1 cellular context compared by ENCODE assay signal in the genomic region with DNA sequence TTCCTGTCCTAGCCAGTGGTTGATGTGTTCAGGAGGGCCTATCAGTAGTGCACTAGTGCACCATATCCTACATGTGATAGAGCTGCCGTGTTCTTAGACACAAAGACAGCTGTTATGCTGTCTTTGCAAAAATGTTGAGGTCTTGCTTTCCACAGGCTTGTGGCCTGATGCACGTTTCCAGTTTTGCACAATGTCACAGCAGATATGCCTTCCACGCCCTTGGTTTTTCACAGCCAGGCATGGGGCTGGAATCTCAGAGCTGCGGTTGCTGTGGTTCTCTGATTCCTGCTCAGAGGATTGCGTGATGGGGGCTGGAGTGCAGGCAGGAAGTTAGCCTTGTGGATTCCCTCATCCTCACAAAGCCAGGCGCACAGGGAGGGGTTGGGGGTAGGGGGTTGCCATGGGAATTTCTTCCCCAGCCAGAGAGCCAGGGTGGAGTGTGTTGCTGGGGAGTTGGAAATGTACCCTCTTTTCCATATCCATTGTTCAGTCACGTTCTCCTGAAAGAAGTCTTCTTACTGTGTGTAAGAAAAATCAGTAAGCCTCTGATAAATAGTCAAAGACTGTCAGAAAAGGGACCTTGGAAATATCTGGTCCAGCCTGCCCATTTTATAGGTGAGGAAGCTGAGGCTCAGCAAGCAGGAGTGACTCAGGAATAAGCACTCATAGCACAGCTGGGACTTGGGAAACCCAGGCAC.
TF ChIP-seq lines count a peak whose summit lies in the region.

No MANE protein-coding gene starts in this region.

TF ChIP-seq in HCT116, 20 proteins besides CTCF, POLR2A, EP300 and RAD21:
- TF ChIP-seq, protein P1, sequence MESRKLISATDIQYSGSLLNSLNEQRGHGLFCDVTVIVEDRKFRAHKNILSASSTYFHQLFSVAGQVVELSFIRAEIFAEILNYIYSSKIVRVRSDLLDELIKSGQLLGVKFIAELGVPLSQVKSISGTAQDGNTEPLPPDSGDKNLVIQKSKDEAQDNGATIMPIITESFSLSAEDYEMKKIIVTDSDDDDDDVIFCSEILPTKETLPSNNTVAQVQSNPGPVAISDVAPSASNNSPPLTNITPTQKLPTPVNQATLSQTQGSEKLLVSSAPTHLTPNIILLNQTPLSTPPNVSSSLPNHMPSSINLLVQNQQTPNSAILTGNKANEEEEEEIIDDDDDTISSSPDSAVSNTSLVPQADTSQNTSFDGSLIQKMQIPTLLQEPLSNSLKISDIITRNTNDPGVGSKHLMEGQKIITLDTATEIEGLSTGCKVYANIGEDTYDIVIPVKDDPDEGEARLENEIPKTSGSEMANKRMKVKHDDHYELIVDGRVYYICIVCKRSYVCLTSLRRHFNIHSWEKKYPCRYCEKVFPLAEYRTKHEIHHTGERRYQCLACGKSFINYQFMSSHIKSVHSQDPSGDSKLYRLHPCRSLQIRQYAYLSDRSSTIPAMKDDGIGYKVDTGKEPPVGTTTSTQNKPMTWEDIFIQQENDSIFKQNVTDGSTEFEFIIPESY (IDR thresholded peaks at IDR 0.05; ENCODE audit: extremely low read depth, insufficient replicate concordance, low read length): no peak
- TF ChIP-seq POLR2AphosphoS5 (IDR thresholded peaks at IDR 0.05; ENCODE audit: low read depth, low read length) (no peak), EZH2phosphoT487 (IDR thresholded peaks at IDR 0.05; ENCODE audit: borderline replicate concordance) (no peak), SP1 (IDR thresholded peaks at IDR 0.05; ENCODE audit: low read depth) (no peak), FOSL1 (IDR thresholded peaks at IDR 0.05; ENCODE audit: low read depth) (no peak), ZFX (IDR thresholded peaks at IDR 0.05) (no peak), ELF1 (IDR thresholded peaks at IDR 0.05; ENCODE audit: borderline replicate concordance, low read depth) (no peak), EGR1 (IDR thresholded peaks at IDR 0.05; ENCODE audit: low read depth) (no peak), CBX3 (IDR thresholded peaks at IDR 0.05; ENCODE audit: low read depth) (no peak), SRF (IDR thresholded peaks at IDR 0.05; ENCODE audit: low read depth) (no peak), TCF7L2 (IDR thresholded peaks at IDR 0.05; ENCODE audit: borderline replicate concordance, extremely low read depth, insufficient read depth, insufficient read length) (no peak), YY1 (IDR thresholded peaks at IDR 0.05; ENCODE audit: extremely low read depth, insufficient replicate concordance, low read depth, low read length) (no peak), CEBPB (IDR thresholded peaks at IDR 0.05; ENCODE audit: low read depth) (no peak), SIN3A (IDR thresholded peaks at IDR 0.05; ENCODE audit: low read depth) (no peak), EZH2 (IDR thresholded peaks at IDR 0.05) (no peak)
- TF ChIP-seq, protein P2, sequence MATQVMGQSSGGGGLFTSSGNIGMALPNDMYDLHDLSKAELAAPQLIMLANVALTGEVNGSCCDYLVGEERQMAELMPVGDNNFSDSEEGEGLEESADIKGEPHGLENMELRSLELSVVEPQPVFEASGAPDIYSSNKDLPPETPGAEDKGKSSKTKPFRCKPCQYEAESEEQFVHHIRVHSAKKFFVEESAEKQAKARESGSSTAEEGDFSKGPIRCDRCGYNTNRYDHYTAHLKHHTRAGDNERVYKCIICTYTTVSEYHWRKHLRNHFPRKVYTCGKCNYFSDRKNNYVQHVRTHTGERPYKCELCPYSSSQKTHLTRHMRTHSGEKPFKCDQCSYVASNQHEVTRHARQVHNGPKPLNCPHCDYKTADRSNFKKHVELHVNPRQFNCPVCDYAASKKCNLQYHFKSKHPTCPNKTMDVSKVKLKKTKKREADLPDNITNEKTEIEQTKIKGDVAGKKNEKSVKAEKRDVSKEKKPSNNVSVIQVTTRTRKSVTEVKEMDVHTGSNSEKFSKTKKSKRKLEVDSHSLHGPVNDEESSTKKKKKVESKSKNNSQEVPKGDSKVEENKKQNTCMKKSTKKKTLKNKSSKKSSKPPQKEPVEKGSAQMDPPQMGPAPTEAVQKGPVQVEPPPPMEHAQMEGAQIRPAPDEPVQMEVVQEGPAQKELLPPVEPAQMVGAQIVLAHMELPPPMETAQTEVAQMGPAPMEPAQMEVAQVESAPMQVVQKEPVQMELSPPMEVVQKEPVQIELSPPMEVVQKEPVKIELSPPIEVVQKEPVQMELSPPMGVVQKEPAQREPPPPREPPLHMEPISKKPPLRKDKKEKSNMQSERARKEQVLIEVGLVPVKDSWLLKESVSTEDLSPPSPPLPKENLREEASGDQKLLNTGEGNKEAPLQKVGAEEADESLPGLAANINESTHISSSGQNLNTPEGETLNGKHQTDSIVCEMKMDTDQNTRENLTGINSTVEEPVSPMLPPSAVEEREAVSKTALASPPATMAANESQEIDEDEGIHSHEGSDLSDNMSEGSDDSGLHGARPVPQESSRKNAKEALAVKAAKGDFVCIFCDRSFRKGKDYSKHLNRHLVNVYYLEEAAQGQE (IDR thresholded peaks at IDR 0.05; ENCODE audit: low read depth): no peak
- TF ChIP-seq, protein P3, sequence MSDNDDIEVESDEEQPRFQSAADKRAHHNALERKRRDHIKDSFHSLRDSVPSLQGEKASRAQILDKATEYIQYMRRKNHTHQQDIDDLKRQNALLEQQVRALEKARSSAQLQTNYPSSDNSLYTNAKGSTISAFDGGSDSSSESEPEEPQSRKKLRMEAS (IDR thresholded peaks at IDR 0.05): no peak
